23 cellular contexts compared by ENCODE assay signal in genomic region chr4:151192556-151193235, GRCh38.
DNase-seq lines count a peak whose midpoint lies in the region; ATAC-seq and TF ChIP-seq lines count a peak whose summit lies in the region.
"Had no signal": no experiment of that assay in that cellular context is flagged by ENCODE, and none has a peak within 500 bp of the region (broad histone marks: within the 10 kb centered on the region; RNA-seq: fewer than 3 reads in every experiment).

No MANE protein-coding gene starts in this region.

- H3K4me2 ChIP-seq in mesendoderm (ENCODE audit: low read length) = no peak overlapping the region

- H4K5ac ChIP-seq in mesendoderm (ENCODE audit: low read length) = no peak overlapping the region

- H3K4me3 ChIP-seq in mesendoderm (ENCODE audit: low read length) = no peak overlapping the region
- H3K4me3 ChIP-seq: GM12878, MG63 had no signal

- peaks cover 2% of the 10 kb centered on the region for H3K79me1 ChIP-seq in mesendoderm (ENCODE audit: low read length)

- no peak for TF ChIP-seq CTCF in HFFc6 (IDR thresholded peaks at IDR 0.05)

- H2AK5ac ChIP-seq in mesendoderm (ENCODE audit: low read length) = no peak overlapping the region

- no peak overlapping the region for H3K56ac ChIP-seq in mesendoderm (ENCODE audit: low read length)

- no peaks in the 10 kb centered on the region for H3K36me3 ChIP-seq in mesendoderm (ENCODE audit: control insufficient read depth, insufficient read depth, low read length)
- H3K36me3 ChIP-seq: MG63 had no signal

- H3K27ac Mint-ChIP-seq in HFFc6 = no peak overlapping the region
- H3K27ac Mint-ChIP-seq: B cell, IgD-negative memory B cell had no signal

- H3K9me3 Mint-ChIP-seq in HFFc6 = no peaks in the 10 kb centered on the region; the same call in 1 of the 2 replicates

- H3K27me3 ChIP-seq in mesendoderm (ENCODE audit: insufficient read depth, low read length, poor library complexity) = no peaks in the 10 kb centered on the region
- H3K27me3 ChIP-seq: MG63 had no signal

- no peak overlapping the region for H3K9ac ChIP-seq in mesendoderm (ENCODE audit: low read length)

- no peak overlapping the region for H2BK15ac ChIP-seq in mesendoderm (replicated peaks; ENCODE audit: low read depth)

- H2BK5ac ChIP-seq in mesendoderm (ENCODE audit: low read length) = no peak overlapping the region

- H3K18ac ChIP-seq in mesendoderm (ENCODE audit: low read length) = no peak overlapping the region

- WGBS in mesendoderm (ENCODE audit: extremely low coverage, insufficient coverage, low lambda C conversion rate) = no CpG with 5 or more reads among the region's 1 CpG

- no peak overlapping the region for H2BK120ac ChIP-seq in mesendoderm (ENCODE audit: low read depth, low read length)

- H3K4me1 ChIP-seq in mesendoderm (ENCODE audit: control insufficient read depth, low read depth, low read length) = no peaks in the 10 kb centered on the region

- H3K36me3 Mint-ChIP-seq in HFFc6 (ENCODE audit: low read depth) = peaks cover 30% of the 10 kb centered on the region
- H3K36me3 Mint-ChIP-seq: IgD-negative memory B cell had no signal

- ATAC-seq in HG03457 (IDR thresholded peaks at IDR 0.05; ENCODE audit: unreplicated experiment) = no peak
- ATAC-seq: GM12878, PC-3 had no signal

- no peaks in the 10 kb centered on the region for H3K27me3 Mint-ChIP-seq in HFFc6 (ENCODE audit: insufficient read depth)
- H3K27me3 Mint-ChIP-seq: IgD-negative memory B cell had no signal

- H3K4ac ChIP-seq in mesendoderm (ENCODE audit: low read depth, low read length) = no peak overlapping the region

- H3K4me3 Mint-ChIP-seq in HFFc6 = no peak overlapping the region
- H3K4me3 Mint-ChIP-seq: B cell, IgD-negative memory B cell had no signal

- no peaks in the 10 kb centered on the region for H3K79me2 ChIP-seq in mesendoderm (ENCODE audit: control insufficient read depth, insufficient read depth, low read length)

- H3K23ac ChIP-seq in mesendoderm (ENCODE audit: low read length) = no peak overlapping the region

- H4K8ac ChIP-seq in mesendoderm (ENCODE audit: low read depth, low read length) = no peak overlapping the region

- intact Hi-C loops in posterior vena cava (cut with DNase I) = no loop called here

- peaks cover 31% of the 10 kb centered on the region for H3K4me1 Mint-ChIP-seq in HFFc6 (ENCODE audit: low read depth)
- H3K4me1 Mint-ChIP-seq: B cell, IgD-negative memory B cell had no signal

- no peak overlapping the region for H3K27ac ChIP-seq in mesendoderm (ENCODE audit: low read depth, low read length)
- H3K27ac ChIP-seq: RWPE1 had no signal

- peak; percentile 37 for DNase-seq in HFFc6
- peak; percentile 26 for DNase-seq in dedifferentiated amniotic fluid mesenchymal stem cell (ENCODE audit: extremely low spot score)
- peak; percentile 49 for DNase-seq in iris pigment epithelial cell (ENCODE audit: low read depth)
- DNase-seq in mesendoderm = no peak
- no peak for DNase-seq in GM19238 (ENCODE audit: insufficient read length, low spot score)
- DNase-seq in posterior vena cava (ENCODE audit: low spot score) = no peak
- DNase-seq: ACHN, DMS 273 treated with DMSO at 0.1 percent for 48 hours, DND-41, GF-D8, Karpas-422, MG63, NCI-H1048, NCI-H1436 treated with DMSO at 0.1 percent for 48 hours, NCI-H2029, NCI-H345, NCI-H526, PC-3 had no signal

Comparison
In these comparisons a context has a peak if more than half of its experiments do, and no peak if none do; other contexts are left out.
1. DNase-seq: peak in HFFc6 (single experiment), dedifferentiated amniotic fluid mesenchymal stem cell (single experiment) and iris pigment epithelial cell (single experiment); none in mesendoderm (single experiment), GM19238 (single experiment) and posterior vena cava (single experiment).